Comparison of ENCODE assay signal across 10 cellular contexts in genomic region chr3:136545664-136546266, GRCh38.
A peak's percentile ranks its signal among the peaks of the same experiment; 100 is the strongest.
DNase-seq lines count a peak whose midpoint lies in the region; ATAC-seq and TF ChIP-seq lines count a peak whose summit lies in the region.
"Had no signal": no experiment of that assay in that cellular context is flagged by ENCODE, and none has a peak within 500 bp of the region (broad histone marks: within the 10 kb centered on the region; RNA-seq: fewer than 3 reads in every experiment).

No MANE protein-coding gene starts in this region.

- ATAC-seq in effector memory CD8-positive, alpha-beta T cell (replicated peaks) = no peak
- ATAC-seq in HG03159 (IDR thresholded peaks at IDR 0.05; ENCODE audit: unreplicated experiment) = no peak

- TF ChIP-seq CTCF in OCI-LY1 (IDR thresholded peaks at IDR 0.05; ENCODE audit: low read length) = peak; percentile 59

- no peaks in the 10 kb centered on the region for H3K9me3 Mint-ChIP-seq in effector memory CD8-positive, alpha-beta T cell

- H3K36me3 Mint-ChIP-seq in effector memory CD8-positive, alpha-beta T cell (ENCODE audit: insufficient read depth) = peaks cover 7% of the 10 kb centered on the region

- H3K9me2 ChIP-seq in OCI-LY1 (ENCODE audit: low read depth, low read length) = no peaks in the 10 kb centered on the region

- H3K27ac ChIP-seq in OCI-LY1 (ENCODE audit: low read depth, low read length, poor library complexity, severe bottlenecking) = peak overlapping the region; percentile 4

- no peaks in the 10 kb centered on the region for H3K9me3 ChIP-seq in OCI-LY1 (ENCODE audit: low read length)

- H3K36me3 ChIP-seq in OCI-LY1 (ENCODE audit: insufficient read depth, low read length) = no peaks in the 10 kb centered on the region

- in situ Hi-C loops in G401 (cut with HindIII; ENCODE audit: low sequenced_read_pairs) = no loop called here

- no peak overlapping the region for H3K4me3 Mint-ChIP-seq in effector memory CD8-positive, alpha-beta T cell
- H3K4me3 Mint-ChIP-seq: activated naive CD8-positive, alpha-beta T cell had no signal

- no peaks in the 10 kb centered on the region for H3K27me3 Mint-ChIP-seq in effector memory CD8-positive, alpha-beta T cell
- H3K27me3 Mint-ChIP-seq: activated naive CD8-positive, alpha-beta T cell had no signal

- no peaks in the 10 kb centered on the region for H3K79me2 ChIP-seq in OCI-LY1 (ENCODE audit: insufficient read depth, low read length)

- H3K4me3 ChIP-seq in OCI-LY1 (ENCODE audit: low read depth, low read length, poor library complexity, severe bottlenecking) = no peak overlapping the region

- H3K27me3 ChIP-seq in OCI-LY1 (ENCODE audit: insufficient read depth, low read length) = no peaks in the 10 kb centered on the region

- peaks cover 8 to 18% of the 10 kb centered on the region in 2 donors for H3K4me1 Mint-ChIP-seq in effector memory CD8-positive, alpha-beta T cell (ENCODE audit: low read depth in 2 of 2)

- peak overlapping the region; percentile 49 to 75 for H3K27ac Mint-ChIP-seq in effector memory CD8-positive, alpha-beta T cell
- H3K27ac Mint-ChIP-seq: activated naive CD8-positive, alpha-beta T cell had no signal

- DNase-seq in G401 (ENCODE audit: low spot score) = peak; percentile 22
- DNase-seq in effector memory CD8-positive, alpha-beta T cell = no peak
- peak; percentile 23 for DNase-seq in myocyte (ENCODE audit: low read depth)
- no peak for DNase-seq in occipital lobe (lab: John Stamatoyannopoulos, UW)
- DNase-seq in ureter (ENCODE audit: low spot score) = no peak
- no peak for DNase-seq in activated CD4-positive, alpha-beta T cell treated with anti-CD3 and anti-CD28 coated beads for 48 hours
- DNase-seq: stimulated activated CD4-positive, alpha-beta T cell treated with anti-CD3 and anti-CD28 coated beads, Interleukin-4, amount 100 ng/mL, for 24 hours had no signal

- H3F3A ChIP-seq in OCI-LY1 (ENCODE audit: insufficient read depth, low read length) = no peaks in the 10 kb centered on the region

- H3K4me1 ChIP-seq in OCI-LY1 (ENCODE audit: insufficient read depth, low read length, severe bottlenecking) = peaks cover 4% of the 10 kb centered on the region

- H3K9ac ChIP-seq in OCI-LY1 (ENCODE audit: low read length) = no peak overlapping the region

- no peak overlapping the region for H3K4me2 ChIP-seq in OCI-LY1 (ENCODE audit: low read length)

- no peak overlapping the region for H2AFZ ChIP-seq in OCI-LY1 (ENCODE audit: low read length)

- no peaks in the 10 kb centered on the region for H4K20me1 ChIP-seq in OCI-LY1 (ENCODE audit: insufficient read depth, low read length)

Comparison
In these comparisons a context has a peak if more than half of its experiments do, and no peak if none do; other contexts are left out.
1. DNase-seq: peak in G401 (single experiment) and myocyte (single experiment); none in effector memory CD8-positive, alpha-beta T cell (0 of 3), occipital lobe (single experiment), ureter (single experiment) and activated CD4-positive, alpha-beta T cell treated with anti-CD3 and anti-CD28 coated beads for 48 hours (single experiment).